29 cellular contexts compared by ENCODE assay signal in genomic region chr2:210681481-210681880, GRCh38.
A peak's percentile ranks its signal among the peaks of the same experiment; 100 is the strongest.
DNase-seq lines count a peak whose midpoint lies in the region; ATAC-seq and TF ChIP-seq lines count a peak whose summit lies in the region.
"Had no signal": no experiment of that assay in that cellular context is flagged by ENCODE, and none has a peak within 500 bp of the region (broad histone marks: within the 10 kb centered on the region; RNA-seq: fewer than 3 reads in every experiment).

No MANE protein-coding gene starts in this region.

- no peak for TF ChIP-seq POLR2A in thyroid gland (IDR thresholded peaks at IDR 0.05)

- no peak overlapping the region for H3K27ac ChIP-seq in thyroid gland
- H3K27ac ChIP-seq: adrenal gland, brain microvascular endothelial cell, epithelial cell of prostate, heart left ventricle, KMS-11, neural progenitor cell, SK-N-MC, stomach had no signal

- H3K27me3 Mint-ChIP-seq in activated CD4-positive, alpha-beta memory T cell treated with anti-CD3 and anti-CD28 coated beads, Interleukin-2, amount 10 ng/mL, durations not matched to agents 7 days and 5 days = no peaks in the 10 kb centered on the region
- H3K27me3 Mint-ChIP-seq: progenitor cell of endocrine pancreas, T-helper 17 cell, type B pancreatic cell had no signal

- no peaks in the 10 kb centered on the region for H3K27me3 ChIP-seq in thyroid gland
- H3K27me3 ChIP-seq: adrenal gland, brain microvascular endothelial cell, heart left ventricle, neural progenitor cell, stomach had no signal

- no peak for ATAC-seq in GM21528 (IDR thresholded peaks at IDR 0.05; ENCODE audit: low FRiP score, unreplicated experiment)
- ATAC-seq: CD8-positive, alpha-beta T cell; GM12878; heart left ventricle; T-helper 17 cell had no signal

- H3K9me3 Mint-ChIP-seq in activated CD4-positive, alpha-beta memory T cell treated with anti-CD3 and anti-CD28 coated beads, Interleukin-2, amount 10 ng/mL, durations not matched to agents 7 days and 5 days = no peaks in the 10 kb centered on the region
- H3K9me3 Mint-ChIP-seq: CD8-positive, alpha-beta T cell; neural progenitor cell; type B pancreatic cell had no signal

- H3K4me1 ChIP-seq in thyroid gland = no peaks in the 10 kb centered on the region
- H3K4me1 ChIP-seq: adrenal gland, heart left ventricle, neural progenitor cell, stomach had no signal

- no peak overlapping the region for H3K27ac Mint-ChIP-seq in activated CD4-positive, alpha-beta memory T cell treated with anti-CD3 and anti-CD28 coated beads, Interleukin-2, amount 10 ng/mL, durations not matched to agents 7 days and 5 days
- H3K27ac Mint-ChIP-seq: CD8-positive, alpha-beta T cell; memory B cell; neural progenitor cell; progenitor cell of endocrine pancreas; T-helper 17 cell; type B pancreatic cell had no signal

- DNase-seq in SHP77 (lab: John Stamatoyannopoulos, UW) = peak; percentile 6 to 23
- DNase-seq in SHP77 treated with DMSO at 0.1 percent for 48 hours (lab: John Stamatoyannopoulos, UW) = no peak
- DNase-seq in NCI-H187 treated with DMSO at 0.1 percent for 48 hours (lab: John Stamatoyannopoulos, UW) = peak; percentile 52
- DNase-seq in NCI-H345 (lab: John Stamatoyannopoulos, UW) = peak; percentile 89
- DNase-seq in thyroid gland = peak; percentile 1 to 2
- no peak for DNase-seq in activated CD4-positive, alpha-beta memory T cell treated with anti-CD3 and anti-CD28 coated beads, Interleukin-2, amount 10 ng/mL, durations not matched to agents 7 days and 5 days
- DNase-seq in NCI-H2196 (lab: John Stamatoyannopoulos, UW; ENCODE audit: unreplicated experiment) = no peak
- DNase-seq: 8988T; adrenal gland; AML-193; brain microvascular endothelial cell; CD8-positive, alpha-beta T cell; DND-41; effector CD4-positive, alpha-beta T cell; heart left ventricle; NCI-H524 treated with DMSO at 0.1 percent for 48 hours; RPMI8226; stimulated activated CD4-positive, alpha-beta T cell treated with anti-CD3 and anti-CD28 coated beads, Interleukin-15, amount 100 ng/mL, for 24 hours; stomach; T-helper 17 cell had no signal

- H3K4me1 Mint-ChIP-seq in activated CD4-positive, alpha-beta memory T cell treated with anti-CD3 and anti-CD28 coated beads, Interleukin-2, amount 10 ng/mL, durations not matched to agents 7 days and 5 days = no peaks in the 10 kb centered on the region
- H3K4me1 Mint-ChIP-seq: memory B cell, neural progenitor cell, T-helper 17 cell had no signal

- no peak overlapping the region for H3K4me3 ChIP-seq in thyroid gland (replicated peaks in 1 of 3)
- H3K4me3 ChIP-seq: adrenal gland, GM12878, heart left ventricle, neural progenitor cell, SK-N-MC, stomach had no signal

- H3K4me3 Mint-ChIP-seq in activated CD4-positive, alpha-beta memory T cell treated with anti-CD3 and anti-CD28 coated beads, Interleukin-2, amount 10 ng/mL, durations not matched to agents 7 days and 5 days = no peak overlapping the region
- H3K4me3 Mint-ChIP-seq: CD8-positive, alpha-beta T cell; memory B cell; neural progenitor cell; T-helper 17 cell; type B pancreatic cell had no signal

- intact Hi-C loops in thyroid gland (cut with DNase I) = no loop called here

- CTCF ChIA-PET in activated CD4-positive, alpha-beta memory T cell treated with anti-CD3 and anti-CD28 coated beads, Interleukin-2, amount 10 ng/mL, durations not matched to agents 7 days and 5 days (lab: Charles Lee) = no interaction called here

- no peaks in the 10 kb centered on the region for H3K9me3 ChIP-seq in thyroid gland
- H3K9me3 ChIP-seq: adrenal gland, heart left ventricle, stomach had no signal

- no peak for TF ChIP-seq CTCF in thyroid gland (IDR thresholded peaks at IDR 0.05)

- H3K36me3 ChIP-seq in thyroid gland = no peaks in the 10 kb centered on the region
- H3K36me3 ChIP-seq: adrenal gland, brain microvascular endothelial cell, heart left ventricle, neural progenitor cell, stomach had no signal

- POLR2A ChIA-PET in activated CD4-positive, alpha-beta memory T cell treated with anti-CD3 and anti-CD28 coated beads, Interleukin-2, amount 10 ng/mL, durations not matched to agents 7 days and 5 days (lab: Charles Lee) = no interaction called here

- no peaks in the 10 kb centered on the region for H3K36me3 Mint-ChIP-seq in activated CD4-positive, alpha-beta memory T cell treated with anti-CD3 and anti-CD28 coated beads, Interleukin-2, amount 10 ng/mL, durations not matched to agents 7 days and 5 days (ENCODE audit: low read depth)
- H3K36me3 Mint-ChIP-seq: CD8-positive, alpha-beta T cell; memory B cell; type B pancreatic cell had no signal

Comparison
In these comparisons a context has a peak if more than half of its experiments do, and no peak if none do; other contexts are left out.
1. DNase-seq: peak in SHP77 (2 of 2), NCI-H187 treated with DMSO at 0.1 percent for 48 hours (single experiment), NCI-H345 (single experiment) and thyroid gland (2 of 2); none in SHP77 treated with DMSO at 0.1 percent for 48 hours (single experiment), activated CD4-positive, alpha-beta memory T cell treated with anti-CD3 and anti-CD28 coated beads, Interleukin-2, amount 10 ng/mL, durations not matched to agents 7 days and 5 days (single experiment) and NCI-H2196 (single experiment).